9 cellular contexts compared by ENCODE assay signal in the genomic region with DNA sequence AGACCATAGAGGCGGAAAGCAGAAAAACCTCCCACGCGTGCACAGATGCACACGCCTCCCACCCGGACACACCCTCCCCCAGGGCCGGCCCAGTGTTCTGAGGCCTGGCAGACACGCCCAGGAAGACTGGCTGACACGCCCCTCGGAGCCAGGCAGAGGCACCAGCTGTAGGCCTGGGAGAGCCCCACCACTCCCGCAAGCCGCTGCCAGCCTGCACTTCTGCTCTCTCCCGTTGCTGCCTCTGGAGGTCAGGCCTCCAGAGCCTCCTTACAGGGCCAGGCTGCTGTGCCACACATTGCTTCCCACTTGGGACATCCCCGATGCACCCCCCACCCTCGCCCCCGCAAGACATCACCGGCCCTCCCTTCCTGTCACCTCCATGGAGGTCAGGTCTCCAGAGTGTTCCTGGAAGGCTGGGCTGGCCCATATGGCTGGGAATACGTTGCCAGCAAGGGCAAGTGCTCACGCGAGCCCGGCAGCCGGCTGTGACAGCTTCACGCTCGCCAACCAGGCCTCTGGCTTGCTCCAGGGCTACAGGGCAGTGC. TPM values are rescaled to one million over a fixed set of nuclear protein-coding genes. Genes with fewer than 3 reads are reported as not detected.
DNase-seq lines count a peak whose midpoint lies in the region; ATAC-seq, FAIRE-seq and TF ChIP-seq lines count a peak whose summit lies in the region.
"Had no signal": no experiment of that assay in that cellular context is flagged by ENCODE, and none has a peak within 500 bp of the region (broad histone marks: within the 10 kb centered on the region; RNA-seq: fewer than 3 reads in every experiment).

No MANE protein-coding gene starts in this region.

- H3K4me3 ChIP-seq in GM12878, result no peak overlapping the region
- H3K4me3 ChIP-seq in lower lobe of right lung, result no peak overlapping the region

- 26% methylated on average over 19 of the region's 23 CpGs for WGBS in GM12878 (ENCODE audit: insufficient coverage, insufficient replicate concordance, low lambda C conversion rate, missing lambda C conversion rate)

- POLR2A ChIA-PET in GM12878 (lab: Charles Lee), result interaction anchor here (0.6 kb wide), 1 partner anchor 446 kb away, joined by 3 read pairs; no protein-coding TSS in a partner anchor

- no peak for TF ChIP-seq POLR2A in GM12878 (IDR thresholded peaks at IDR 0.05; ENCODE audit: low read depth, low read length)

- intact Hi-C loops in GM12878 (cut with micrococcal nuclease; ENCODE audit: unreplicated experiment), result no loop called here
- intact Hi-C loops in lower lobe of right lung (cut with DNase I), result no loop called here

- TF ChIP-seq EP300 in GM12878 (IDR thresholded peaks at IDR 0.05; ENCODE audit: borderline replicate concordance in 1 of 2, control insufficient read depth in 1 of 2, low read depth in 2 of 2, low read length in 2 of 2), result no peak

- CTCF ChIA-PET in GM12878 (lab: Yijun Ruan, JAX), result interaction anchor here (0.7 kb wide), 1 partner anchor 506 kb away, joined by 4 read pairs; no protein-coding TSS in a partner anchor

- BruUV-seq in GM12878 (replicated peaks; lab: Mats Ljungman, UMichigan), result no TSS peak

- FAIRE-seq in GM12878 (lab: Jason Lieb, UNC), result no peak

- SMC1A ChIA-PET in GM12878 (lab: Charles Lee; ENCODE audit: uncharacterized antibody, unreplicated experiment), result no interaction called here

- H3K9me3 ChIP-seq in GM12878 (replicated peaks; ENCODE audit: control insufficient read depth, insufficient read depth, low read length) (no peaks in the 10 kb centered on the region), lower lobe of right lung (no peaks in the 10 kb centered on the region)

- no peak for TF ChIP-seq RAD21 in GM12878 (IDR thresholded peaks at IDR 0.05; ENCODE audit: insufficient read depth, low read depth, low read length)

- H4K20me1 ChIP-seq in GM12878 (ENCODE audit: control insufficient read depth, insufficient read depth), result no peaks in the 10 kb centered on the region

- H3K27ac ChIP-seq in GM12878 (ENCODE audit: control insufficient read depth, insufficient read depth), result no peak overlapping the region
- H3K27ac ChIP-seq in lower lobe of right lung, result peak overlapping the region; percentile 11
- H3K27ac ChIP-seq: C4-2B had no signal

- in situ Hi-C loops in GM12878 (cut with MboI), result no loop called here

- RAD21 ChIA-PET in GM12878 (lab: Charles Lee; ENCODE audit: unreplicated experiment), result no interaction called here

- H3K4me1 ChIP-seq in GM12878 (ENCODE audit: control insufficient read depth, insufficient read depth, low read length) (no peaks in the 10 kb centered on the region), lower lobe of right lung (peaks cover 19% of the 10 kb centered on the region)

- no peaks in the 10 kb centered on the region for H3K79me2 ChIP-seq in GM12878 (ENCODE audit: control insufficient read depth, insufficient read depth, low read length)

- no peak overlapping the region for H3K9ac ChIP-seq in GM12878 (ENCODE audit: control insufficient read depth, insufficient read depth, low read length)

- DNase-seq in NOMO-1 treated with DMSO at 0.1 percent for 48 hours (lab: John Stamatoyannopoulos, UW; ENCODE audit: unreplicated experiment) (peak; percentile 11), NOMO-1 (lab: John Stamatoyannopoulos, UW; ENCODE audit: unreplicated experiment in 2 of 2) (no peak), T-helper 22 cell (ENCODE audit: low read depth) (peak; percentile 30), GM12878 (ENCODE audit: low read depth, low spot score) (no peak), lower lobe of right lung (peak; percentile 84), DMS79 (lab: John Stamatoyannopoulos, UW) (no peak)
- peak; percentile 30 to 37 for DNase-seq in stimulated activated CD8-positive, alpha-beta memory T cell treated with anti-CD3 and anti-CD28 coated beads, Interleukin-7, amount 100 ng/mL, for 4 hours (ENCODE audit: low read depth in 2 of 2)

- H3K27me3 ChIP-seq in GM12878 (replicated peaks in 1 of 2; ENCODE audit: control insufficient read depth in 2 of 2, insufficient read depth in 2 of 2, low read length in 1 of 2), result peaks cover 0 to 2% of the 10 kb centered on the region in 2 experiments; a peak in 1 of 4 replicates
- no peaks in the 10 kb centered on the region for H3K27me3 ChIP-seq in lower lobe of right lung (ENCODE audit: low read depth)

- H3K4me2 ChIP-seq in GM12878 (ENCODE audit: control insufficient read depth, insufficient read depth), result 0 out of 2 replicates have a peak overlapping the region, but pooled peaks have one; percentile 17

- ATAC-seq in GM12878, result peak; percentile 91
- peak; percentile 82 to 88 for ATAC-seq in lower lobe of right lung
- no peak for ATAC-seq in GM18502 (IDR thresholded peaks at IDR 0.05; ENCODE audit: poor library complexity, unreplicated experiment)

- TF ChIP-seq CTCF in GM12878 (IDR thresholded peaks at IDR 0.05 in 2 of 3, conservative IDR thresholded peaks at IDR 0.05 in 1 of 3; ENCODE audit: control insufficient read depth in 2 of 3, extremely low read depth in 1 of 3, insufficient read depth in 1 of 3, low read depth in 3 of 3, low read length in 3 of 3), result no peak
- TF ChIP-seq CTCF in lower lobe of right lung (IDR thresholded peaks at IDR 0.05), result no peak

- no peak overlapping the region for H2AFZ ChIP-seq in GM12878 (ENCODE audit: control insufficient read depth, low read depth, low read length)

- H3K36me3 ChIP-seq in GM12878 (ENCODE audit: control insufficient read depth in 2 of 2, insufficient read depth in 2 of 2, low read length in 1 of 2) (no peaks in the 10 kb centered on the region), lower lobe of right lung (peaks cover 6% of the 10 kb centered on the region)

TF ChIP-seq in GM12878, 131 proteins besides CTCF, POLR2A, EP300 and RAD21:
- TF ChIP-seq LARP7 (IDR thresholded peaks at IDR 0.05), result no peak
- no peak for TF ChIP-seq ZBED1 (IDR thresholded peaks at IDR 0.05; ENCODE audit: borderline replicate concordance)
- no peak for TF ChIP-seq MAX (IDR thresholded peaks at IDR 0.05; ENCODE audit: low read depth, low read length)
- no peak for TF ChIP-seq NR2C1 (IDR thresholded peaks at IDR 0.05)
- TF ChIP-seq DPF2 (IDR thresholded peaks at IDR 0.05), result no peak

RNA-seq across cellular contexts. Expression of gene CASZ1, which starts 40.4 kb away (rescaled TPM):
- 10.0 and 10.2 TPM in 2 replicates for total RNA-seq in GM12878 (2013; cell fraction: nucleolus; rRNA removed)
- total RNA-seq in GM12878 (2014; rRNA removed) (4.0 and 4.9 TPM in 2 replicates), GM12878 (2014; rRNA removed; fragmentation: Illumina TruSeq; extraction: Trizol) (2.8 and 3.2 TPM in 2 replicates), GM12878 (2021) (9.8 and 11.8 TPM in 2 replicates), lower lobe of right lung (47.5 TPM)
- polyA plus RNA-seq in GM12878 (2011; ENCODE audit: low read depth), result 0.63 TPM
- polyA plus RNA-seq in GM12878 (2011; rRNA removed) (1.1 and 3.1 TPM in 2 replicates), GM12878 (2014; fragmentation: Illumina TruSeq; extraction: Trizol) (2.5 and 5.7 TPM in 2 replicates), GM12878 (2014; fragmentation: Nextera tagmentation; extraction: Ambion mirVana) (1 to 10 TPM in 1 of 2 experiments, under 1 TPM in 1; 0.52 to 2.0 TPM), GM12878 (2014; rRNA removed) (3.9 and 8.3 TPM in 2 replicates), GM12878 (2016; fragmentation: Nextera tagmentation; extraction: Ambion mirVana) (1 to 10 TPM; 3.5 to 4.3 TPM)
- polyA plus RNA-seq in GM12878 (2011; cell fraction: cytosol; rRNA removed), result 3.1 and 4.3 TPM in 2 replicates
- polyA plus RNA-seq in GM12878 (2011; cell fraction: nucleus; rRNA removed), result 9.1 and 14.4 TPM in 2 replicates
- 2.1 and 2.2 TPM in 2 replicates for polyA plus RNA-seq in GM12878 (2012)
- 5.8 and 7.0 TPM in 2 replicates for polyA minus RNA-seq in GM12878 (2011; rRNA and poly(A)+ RNA removed)
- polyA minus RNA-seq in GM12878 (2011; cell fraction: cytosol; rRNA and poly(A)+ RNA removed), result 3.3 and 4.8 TPM in 2 replicates
- 2.9 and 7.5 TPM in 2 replicates for polyA minus RNA-seq in GM12878 (2011; cell fraction: nucleus; rRNA and poly(A)+ RNA removed)

Comparison
In these comparisons a context has a peak if more than half of its experiments do, and no peak if none do; other contexts are left out.
1. DNase-seq: peak in NOMO-1 treated with DMSO at 0.1 percent for 48 hours (single experiment), T-helper 22 cell (single experiment), lower lobe of right lung (single experiment) and stimulated activated CD8-positive, alpha-beta memory T cell treated with anti-CD3 and anti-CD28 coated beads, Interleukin-7, amount 100 ng/mL, for 4 hours (2 of 2); none in NOMO-1 (0 of 2), GM12878 (single experiment) and DMS79 (single experiment).